9 cellular contexts compared by ENCODE assay signal in the genomic region with DNA sequence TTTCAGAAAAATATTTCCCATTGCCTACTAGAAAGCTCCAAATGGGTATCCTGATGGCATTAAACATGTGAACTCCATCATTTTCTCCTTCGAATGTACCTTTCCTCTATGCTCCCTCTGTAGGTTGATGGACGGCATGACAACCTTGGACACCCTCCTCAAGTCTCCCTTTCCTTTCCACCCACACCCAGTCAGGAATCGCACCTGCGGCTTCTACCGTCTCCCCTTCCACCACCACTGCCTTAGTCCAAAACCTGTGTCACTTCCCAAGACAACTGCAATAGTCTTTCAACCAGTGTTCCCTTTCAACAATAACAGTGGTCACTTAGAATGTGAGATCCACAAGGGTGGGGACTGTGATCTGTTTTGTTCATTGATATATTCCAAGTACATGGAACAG.
DNase-seq lines count a peak whose midpoint lies in the region; ATAC-seq, FAIRE-seq and TF ChIP-seq lines count a peak whose summit lies in the region.
"Had no signal": no experiment of that assay in that cellular context is flagged by ENCODE, and none has a peak within 500 bp of the region (broad histone marks: within the 10 kb centered on the region; RNA-seq: fewer than 3 reads in every experiment).

No MANE protein-coding gene starts in this region.

- H3K4me3 ChIP-seq in CD4-positive, alpha-beta memory T cell (ENCODE audit: low read length in 2 of 2), result no peak overlapping the region
- H3K4me3 ChIP-seq in left lung, result no peak overlapping the region

- no peaks in the 10 kb centered on the region for H3K27me3 ChIP-seq in CD4-positive, alpha-beta memory T cell (ENCODE audit: insufficient read depth, low read length)
- no peaks in the 10 kb centered on the region for H3K27me3 ChIP-seq in left lung

- H3K36me3 Mint-ChIP-seq in CD4-positive, alpha-beta memory T cell, result no peaks in the 10 kb centered on the region
- no peaks in the 10 kb centered on the region for H3K36me3 Mint-ChIP-seq in T-helper 17 cell (ENCODE audit: low read depth)

- peak; percentile 48 for ATAC-seq in T-helper 17 cell
- peak; percentile 91 for ATAC-seq in left lung
- no peak for ATAC-seq in HG03196 (IDR thresholded peaks at IDR 0.05; ENCODE audit: unreplicated experiment)

- H3K9me3 Mint-ChIP-seq in CD4-positive, alpha-beta memory T cell, result no peaks in the 10 kb centered on the region

- H3K27me3 Mint-ChIP-seq in CD4-positive, alpha-beta memory T cell, result no peaks in the 10 kb centered on the region
- peaks cover 20% of the 10 kb centered on the region for H3K27me3 Mint-ChIP-seq in T-helper 17 cell

- POLR2A ChIA-PET in CD4-positive, alpha-beta memory T cell (lab: Charles Lee; ENCODE audit: partially characterized antibody), result no interaction called here
- POLR2A ChIA-PET in HEK293T (lab: Yijun Ruan, JAX), result no interaction called here

- no peaks in the 10 kb centered on the region for H3K4me1 Mint-ChIP-seq in CD4-positive, alpha-beta memory T cell
- H3K4me1 Mint-ChIP-seq in T-helper 17 cell, result no peaks in the 10 kb centered on the region

- TF ChIP-seq CTCF in left lung (IDR thresholded peaks at IDR 0.05), result peak; percentile 21 to 37

- H3K9me3 ChIP-seq in CD4-positive, alpha-beta memory T cell (ENCODE audit: control insufficient read depth in 1 of 2, low read length in 2 of 2), result no peaks in the 10 kb centered on the region
- H3K9me3 ChIP-seq in T-helper 17 cell (ENCODE audit: control insufficient read depth, low read length, poor library complexity, severe bottlenecking) (no peaks in the 10 kb centered on the region), left lung (no peaks in the 10 kb centered on the region)

- no peak for TF ChIP-seq POLR2A in GM12892 (IDR thresholded peaks at IDR 0.05; ENCODE audit: low read depth, low read length)

- no peaks in the 10 kb centered on the region for H3K36me3 ChIP-seq in CD4-positive, alpha-beta memory T cell (ENCODE audit: insufficient read depth, low read length)
- no peaks in the 10 kb centered on the region for H3K36me3 ChIP-seq in left lung

- no peak overlapping the region for H3K27ac Mint-ChIP-seq in CD4-positive, alpha-beta memory T cell
- no peak overlapping the region for H3K27ac Mint-ChIP-seq in T-helper 17 cell

- no peaks in the 10 kb centered on the region for H3K4me1 ChIP-seq in CD4-positive, alpha-beta memory T cell (ENCODE audit: insufficient read depth, low read length)
- H3K4me1 ChIP-seq in left lung, result no peaks in the 10 kb centered on the region

- no peak overlapping the region for H3K27ac ChIP-seq in CD4-positive, alpha-beta memory T cell (ENCODE audit: low read depth, low read length)
- H3K27ac ChIP-seq in left lung, result no peak overlapping the region

- CTCF ChIA-PET in CD4-positive, alpha-beta memory T cell (lab: Charles Lee; ENCODE audit: partially characterized antibody), result interaction anchor here (0.9 to 8.6 kb wide), 9 partner anchors 10 to 563 kb away, joined by 3 to 69 read pairs (median 4); no protein-coding TSS in a partner anchor
- CTCF ChIA-PET in HEK293T (lab: Yijun Ruan, JAX), result interaction anchor here (0.6 to 1.1 kb wide), 3 partner anchors 103 to 562 kb away, joined by 3 to 4 read pairs (median 3); no protein-coding TSS in a partner anchor

- FAIRE-seq in GM12892 (lab: Jason Lieb, UNC), result no peak
- FAIRE-seq: colon had no signal

- intact Hi-C loops in CD4-positive, alpha-beta memory T cell (cut with micrococcal nuclease), result loop anchor here (1.0 to 10.0 kb wide), 3 partner anchors 238 to 500 kb away; no protein-coding TSS in a partner anchor
- intact Hi-C loops in left lung (cut with DNase I), result no loop called here

- H3K4me3 Mint-ChIP-seq in CD4-positive, alpha-beta memory T cell, result no peak overlapping the region
- no peak overlapping the region for H3K4me3 Mint-ChIP-seq in T-helper 17 cell

- peak in 4 of 5 donors; percentile 11 to 18 (median 13) for DNase-seq in CD4-positive, alpha-beta memory T cell
- DNase-seq in HEK293T (ENCODE audit: extremely low spot score) (peak; percentile 60), T-helper 17 cell (no peak), left lung (no peak), NCI-H187 (lab: John Stamatoyannopoulos, UW) (no peak), NOMO-1 (lab: John Stamatoyannopoulos, UW; ENCODE audit: unreplicated experiment in 2 of 2) (no peak), GM12892 (ENCODE audit: insufficient read length) (no peak)

TF ChIP-seq in HEK293T, 16 proteins besides CTCF, POLR2A, EP300 and RAD21:
- TF ChIP-seq SP1 (IDR thresholded peaks at IDR 0.05) (no peak), PKNOX1 (IDR thresholded peaks at IDR 0.05) (0 out of 2 replicates have a peak, but pooled peaks have one; percentile 52)

Comparison
In these comparisons a context has a peak if more than half of its experiments do, and no peak if none do; other contexts are left out.
1. DNase-seq: peak in CD4-positive, alpha-beta memory T cell (4 of 5) and HEK293T (single experiment); none in T-helper 17 cell (0 of 3), left lung (0 of 2), NCI-H187 (0 of 2), NOMO-1 (0 of 2) and GM12892 (single experiment).